ENCODE assay signal across 24 cellular contexts in the genomic region with DNA sequence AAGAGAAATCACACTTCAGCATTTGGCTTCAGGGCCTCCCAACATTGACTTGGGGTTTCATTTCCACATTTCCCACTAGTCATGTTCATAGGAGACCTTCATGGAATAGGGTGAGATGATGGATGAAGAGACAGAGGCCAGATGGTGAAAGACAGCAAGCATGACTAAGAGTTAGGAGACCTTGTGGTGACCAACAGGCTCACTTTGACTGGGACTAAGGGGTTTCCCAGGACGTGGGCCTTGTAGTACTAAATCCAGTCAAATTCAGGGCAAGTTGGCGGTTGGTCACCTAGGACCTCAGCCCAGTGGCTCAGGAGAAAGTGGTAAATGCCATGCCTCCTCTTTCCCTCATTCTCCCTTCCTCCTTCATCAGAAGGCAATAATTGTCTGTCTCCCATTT. TPM values are rescaled to one million over a fixed set of nuclear protein-coding genes. Genes with fewer than 3 reads are reported as not detected.
DNase-seq lines count a peak whose midpoint lies in the region; ATAC-seq and TF ChIP-seq lines count a peak whose summit lies in the region.
"Had no signal": no experiment of that assay in that cellular context is flagged by ENCODE, and none has a peak within 500 bp of the region (broad histone marks: within the 10 kb centered on the region; RNA-seq: fewer than 3 reads in every experiment).

No MANE protein-coding gene starts in this region.

- peaks cover 12% of the 10 kb centered on the region for H3K36me3 Mint-ChIP-seq in activated naive CD4-positive, alpha-beta T cell treated with anti-CD3 and anti-CD28 coated beads for 36 hours (ENCODE audit: low read depth)
- H3K36me3 Mint-ChIP-seq in activated T-helper 17 cell treated with anti-CD3 and anti-CD28 coated beads, Interleukin-2, amount 50 U/mL, for 72 hours (ENCODE audit: low read depth) = peaks cover 39% of the 10 kb centered on the region

- peak; percentile 73 for DNase-seq in activated naive CD4-positive, alpha-beta T cell treated with anti-CD3 and anti-CD28 coated beads for 36 hours
- no peak for DNase-seq in activated naive CD4-positive, alpha-beta T cell treated with anti-CD3 and anti-CD28 coated beads, Interleukin-2, amount 50 U/mL, for 16 hours
- DNase-seq in spleen (no peak), germinal center (ENCODE audit: low spot score) (no peak), heart right ventricle (no peak), AML-193 (lab: John Stamatoyannopoulos, UW) (no peak)
- DNase-seq: Caco-2; esophagus squamous epithelium; Kasumi-1; left ventricle myocardium superior; NCI-H1436; NCI-H2171 treated with DMSO at 0.1 percent for 48 hours; NCI-H82; ovary; sigmoid colon; stimulated activated CD8-positive, alpha-beta memory T cell treated with anti-CD3 and anti-CD28 coated beads, Interleukin-4, amount 100 ng/mL, for 48 hours; testis had no signal

- H3K27ac Mint-ChIP-seq in activated naive CD4-positive, alpha-beta T cell treated with anti-CD3 and anti-CD28 coated beads for 36 hours = peak overlapping the region; percentile 95
- H3K27ac Mint-ChIP-seq in activated T-helper 17 cell treated with anti-CD3 and anti-CD28 coated beads, Interleukin-2, amount 50 U/mL, for 72 hours = peak overlapping the region; percentile 97

- H3K9me3 ChIP-seq in spleen = no peaks in the 10 kb centered on the region
- H3K9me3 ChIP-seq in heart right ventricle = peaks cover 0 to under 1% (median 0%) of the 10 kb centered on the region in 11 donors
- H3K9me3 ChIP-seq: Caco-2, esophagus squamous epithelium, ovary, sigmoid colon, testis had no signal

- peak; percentile 36 for ATAC-seq in HG02852 (IDR thresholded peaks at IDR 0.05; ENCODE audit: unreplicated experiment)
- ATAC-seq in activated T-helper 17 cell treated with anti-CD3 and anti-CD28 coated beads, Interleukin-2, amount 50 U/mL, for 72 hours (replicated peaks) = peak; percentile 58
- no peak for ATAC-seq in heart right ventricle
- ATAC-seq: left ventricle myocardium superior, Panc1 had no signal

- H3K4me1 ChIP-seq in spleen (peaks cover 0 to 72% (median 24%) of the 10 kb centered on the region in 6 donors), heart right ventricle (peaks cover 0 to 16% (median 9%) of the 10 kb centered on the region in 9 donors)
- H3K4me1 ChIP-seq: Caco-2, sigmoid colon, testis had no signal

- WGBS in spleen, 5 donors = 58 to 87% (median 80%) methylated on average over 2 of the region's 2 CpGs
- 90 to 93% methylated on average over 2 of the region's 2 CpGs for WGBS in heart right ventricle, 2 donors

- H3K27me3 ChIP-seq in spleen (replicated peaks in 1 of 7) = no peaks in the 10 kb centered on the region
- H3K27me3 ChIP-seq in heart right ventricle = no peaks in the 10 kb centered on the region
- H3K27me3 ChIP-seq: esophagus squamous epithelium, ovary, sigmoid colon, testis had no signal

- no peaks in the 10 kb centered on the region for H3K27me3 Mint-ChIP-seq in activated naive CD4-positive, alpha-beta T cell treated with anti-CD3 and anti-CD28 coated beads for 36 hours (ENCODE audit: low read depth)
- no peaks in the 10 kb centered on the region for H3K27me3 Mint-ChIP-seq in activated T-helper 17 cell treated with anti-CD3 and anti-CD28 coated beads, Interleukin-2, amount 50 U/mL, for 72 hours

- no peak overlapping the region for H3K4me3 ChIP-seq in spleen
- no peak overlapping the region for H3K4me3 ChIP-seq in heart right ventricle
- H3K4me3 ChIP-seq: esophagus squamous epithelium, ovary, sigmoid colon, testis had no signal

- no peak overlapping the region for H3K4me3 Mint-ChIP-seq in activated naive CD4-positive, alpha-beta T cell treated with anti-CD3 and anti-CD28 coated beads for 36 hours
- H3K4me3 Mint-ChIP-seq in activated T-helper 17 cell treated with anti-CD3 and anti-CD28 coated beads, Interleukin-2, amount 50 U/mL, for 72 hours = peak overlapping the region; percentile 89

- H3K4me1 Mint-ChIP-seq in activated naive CD4-positive, alpha-beta T cell treated with anti-CD3 and anti-CD28 coated beads for 36 hours (ENCODE audit: low read depth) = peaks cover 70% of the 10 kb centered on the region
- H3K4me1 Mint-ChIP-seq in activated T-helper 17 cell treated with anti-CD3 and anti-CD28 coated beads, Interleukin-2, amount 50 U/mL, for 72 hours = peaks cover 47% of the 10 kb centered on the region

- H3K9me3 Mint-ChIP-seq in activated naive CD4-positive, alpha-beta T cell treated with anti-CD3 and anti-CD28 coated beads for 36 hours = no peaks in the 10 kb centered on the region
- peaks cover 3% of the 10 kb centered on the region for H3K9me3 Mint-ChIP-seq in activated T-helper 17 cell treated with anti-CD3 and anti-CD28 coated beads, Interleukin-2, amount 50 U/mL, for 72 hours

- peak overlapping the region in 5 of 8 donors; percentile 22 to 90 (median 84) for H3K27ac ChIP-seq in spleen
- no peak overlapping the region for H3K27ac ChIP-seq in heart right ventricle
- H3K27ac ChIP-seq: esophagus squamous epithelium, ovary, sigmoid colon, testis had no signal

- CTCF ChIA-PET in activated naive CD4-positive, alpha-beta T cell treated with anti-CD3 and anti-CD28 coated beads for 36 hours (lab: Charles Lee) = interaction anchor here (0.7 to 3.2 kb wide), 3 partner anchors 21 to 165 kb away, joined by 3 to 10 read pairs (median 3); no protein-coding TSS in a partner anchor

- intact Hi-C loops in activated naive CD4-positive, alpha-beta T cell treated with anti-CD3 and anti-CD28 coated beads for 36 hours (cut with micrococcal nuclease) = no loop called here
- intact Hi-C loops in spleen (cut with DNase I; ENCODE audit: low total_unique reads) = loop anchor here (10.0 kb wide), 1 partner anchor 49 kb away; a partner anchor contains a TSS
- intact Hi-C loops in heart right ventricle (cut with DNase I) = loop anchor here in 1 of 10 donors (10.0 kb wide), 1 partner anchor 49 kb away; a partner anchor contains a TSS

- no peak for TF ChIP-seq POLR2A in spleen (IDR thresholded peaks at IDR 0.05)

- H3K36me3 ChIP-seq in spleen (no peaks in the 10 kb centered on the region), heart right ventricle (no peaks in the 10 kb centered on the region)
- H3K36me3 ChIP-seq: esophagus squamous epithelium, ovary, sigmoid colon had no signal

- TF ChIP-seq CTCF in spleen (IDR thresholded peaks at IDR 0.05 in 8 of 11, conservative IDR thresholded peaks at IDR 0.05 in 3 of 11) (no peak), heart right ventricle (IDR thresholded peaks at IDR 0.05) (no peak)

RNA-seq across cellular contexts. Expression of a gene that starts 2.9 kb away (rescaled TPM):
- total RNA-seq in activated naive CD4-positive, alpha-beta T cell treated with anti-CD3 and anti-CD28 coated beads for 36 hours = 10 to 100 TPM; 32.1 to 32.3 TPM
- 100 to 1,000 TPM; 106 to 142 TPM for total RNA-seq in activated T-helper 17 cell treated with anti-CD3 and anti-CD28 coated beads, Interleukin-2, amount 50 U/mL, for 72 hours
- total RNA-seq in spleen (100 to 1,000 TPM in 3 of 7 donors, 10 to 100 TPM in 4; 34.0 to 183 (median 90.6) TPM), heart right ventricle (10 to 100 TPM in 7 of 10 donors, 1 to 10 TPM in 3; 6.5 to 27.2 (median 11.8) TPM)
- polyA plus RNA-seq in spleen (100 to 1,000 TPM in 1 of 3 donors, 10 to 100 TPM in 2; 70.2 to 114 (median 75.9) TPM), heart right ventricle (10 to 100 TPM; 22.9 to 35.0 TPM)
- total RNA-seq: bronchial epithelial cell, Caco-2, H1, HT-29 had no signal
- polyA plus RNA-seq: AG04450, H1 had no signal

RNA-seq across cellular contexts. Expression of a gene that starts 17.9 kb away (rescaled TPM):
- total RNA-seq in activated naive CD4-positive, alpha-beta T cell treated with anti-CD3 and anti-CD28 coated beads for 36 hours = 1 to 10 TPM; 5.1 to 5.3 TPM
- 1 to 10 TPM; 5.1 to 5.6 TPM for total RNA-seq in activated T-helper 17 cell treated with anti-CD3 and anti-CD28 coated beads, Interleukin-2, amount 50 U/mL, for 72 hours
- total RNA-seq in spleen (10 to 100 TPM; 16.4 to 61.2 (median 48.1) TPM), heart right ventricle (10 to 100 TPM in 1 of 10 donors, 1 to 10 TPM in 9; 2.4 to 11.2 (median 4.3) TPM)
- polyA plus RNA-seq in spleen (10 to 100 TPM in 2 of 3 donors, 1 to 10 TPM in 1; 8.7 to 31.2 (median 14.1) TPM), heart right ventricle (10 to 100 TPM in 1 of 2 donors, 1 to 10 TPM in 1; 8.4 to 11.0 TPM)
- total RNA-seq: bronchial epithelial cell, Caco-2, H1, HT-29 had no signal
- polyA plus RNA-seq: AG04450, H1 had no signal

RNA-seq across cellular contexts. Expression of a gene that starts 48.8 kb away (rescaled TPM):
- total RNA-seq in activated naive CD4-positive, alpha-beta T cell treated with anti-CD3 and anti-CD28 coated beads for 36 hours = 10 to 100 TPM; 45.0 to 49.5 TPM
- 10 to 100 TPM; 29.1 to 44.9 TPM for total RNA-seq in activated T-helper 17 cell treated with anti-CD3 and anti-CD28 coated beads, Interleukin-2, amount 50 U/mL, for 72 hours
- total RNA-seq in spleen = 100 to 1,000 TPM in 1 of 7 donors, 10 to 100 TPM in 6; 48.6 to 126 (median 85.4) TPM
- 10 to 100 TPM; 33.9 to 48.5 (median 47.5) TPM for polyA plus RNA-seq in spleen
- 10 to 100 TPM in 1 of 10 donors, 1 to 10 TPM in 9; 2.1 to 17.5 (median 4.6) TPM for total RNA-seq in heart right ventricle
- polyA plus RNA-seq in heart right ventricle = 1 to 10 TPM; 5.3 to 5.8 TPM
- total RNA-seq: Caco-2, H1, HT-29 had no signal
- polyA plus RNA-seq: H1 had no signal

Comparison
In these comparisons a context has a peak if more than half of its experiments do, and no peak if none do; other contexts are left out.
1. ATAC-seq: peak in HG02852 (single experiment) and activated T-helper 17 cell treated with anti-CD3 and anti-CD28 coated beads, Interleukin-2, amount 50 U/mL, for 72 hours (single experiment); none in heart right ventricle (0 of 8).
2. H3K27ac ChIP-seq: peak in spleen (5 of 8); none in heart right ventricle (0 of 10).